Comparison of ENCODE assay signal across 26 cellular contexts in genomic region chr15:49075876-49076275, GRCh38. TPM values are rescaled to one million over a fixed set of nuclear protein-coding genes. Genes with fewer than 3 reads are reported as not detected.
DNase-seq lines count a peak whose midpoint lies in the region; ATAC-seq, FAIRE-seq and TF ChIP-seq lines count a peak whose summit lies in the region.
"Had no signal": no experiment of that assay in that cellular context is flagged by ENCODE, and none has a peak within 500 bp of the region (broad histone marks: within the 10 kb centered on the region; RNA-seq: fewer than 3 reads in every experiment).

No MANE protein-coding gene starts in this region.

- H3K27ac ChIP-seq in VCaP, result peak overlapping the region; percentile 81
- H3K27ac ChIP-seq in RWPE1, result no peak overlapping the region
- H3K27ac ChIP-seq: BLaER1 treated with 17β-estradiol and CSF1 and Interleukin-3, amounts not matched to agents 10 nM and 100 nM; body of pancreas; foreskin keratinocyte; heart right ventricle; Peyer's patch had no signal

- POLR2A ChIA-PET in RWPE1 (lab: Yijun Ruan, JAX; ENCODE audit: low non-redundant PET) (no interaction called here), GM10248 (lab: Yijun Ruan, JAX) (no interaction called here)

- TF ChIP-seq CTCF in AG10803 (conservative IDR thresholded peaks at IDR 0.05; ENCODE audit: low read length) (no peak), VCaP (conservative IDR thresholded peaks at IDR 0.05) (no peak), RWPE1 (conservative IDR thresholded peaks at IDR 0.05; ENCODE audit: low read depth) (no peak), GM10248 (IDR thresholded peaks at IDR 0.05; ENCODE audit: control extremely low read depth, extremely low read depth, low read depth, missing control alignments) (no peak)

- H3K4me3 ChIP-seq in AG10803 (ENCODE audit: low read length), result no peak overlapping the region
- H3K4me3 ChIP-seq: BLaER1 treated with 17β-estradiol and CSF1 and Interleukin-3, amounts not matched to agents 10 nM and 100 nM; body of pancreas; heart right ventricle; K562; Peyer's patch had no signal

- ATAC-seq in HG03108 (IDR thresholded peaks at IDR 0.05; ENCODE audit: unreplicated experiment), result no peak
- ATAC-seq: activated CD4-positive, alpha-beta T cell treated with anti-CD3 and anti-CD28 coated beads for 36 hours; activated naive CD8-positive, alpha-beta T cell treated with anti-CD3 and anti-CD28 coated beads, Interleukin-2, amount 50 U/mL, for 24 hours; body of pancreas; foreskin keratinocyte; HCT116; heart right ventricle; K562; left cardiac atrium had no signal

- CTCF ChIA-PET in RWPE1 (lab: Yijun Ruan, JAX) (no interaction called here), GM10248 (lab: Yijun Ruan, JAX) (interaction anchor here (1.6 kb wide), 1 partner anchor 10 kb away, joined by 4 read pairs; no protein-coding TSS in a partner anchor)

- DNase-seq in AG10803 (ENCODE audit: low read depth), result peak; percentile 18
- DNase-seq in MV-4-11 (lab: John Stamatoyannopoulos, UW), result peak; percentile 86
- peak; percentile 13 for DNase-seq in myocyte (ENCODE audit: low read depth)
- no peak for DNase-seq in HTR-8/SVneo (ENCODE audit: insufficient read length, low spot score)
- DNase-seq in RWPE1 (ENCODE audit: low spot score), result no peak
- DNase-seq in GM10248 (ENCODE audit: extremely low spot score), result no peak
- DNase-seq: activated CD4-positive, alpha-beta T cell treated with anti-CD3 and anti-CD28 coated beads for 36 hours; activated CD8-positive, alpha-beta memory T cell treated with anti-CD3 and anti-CD28 coated beads for 24 hours; activated gamma-delta T cell; activated naive CD8-positive, alpha-beta T cell treated with anti-CD3 and anti-CD28 coated beads, Interleukin-2, amount 50 U/mL, for 24 hours; activated T-cell treated with anti-CD3 and anti-CD28 coated beads, Interleukin-2, amount 50 U/mL, for 1 hour; body of pancreas; EL; foreskin keratinocyte; heart right ventricle; left cardiac atrium; NCI-H1105; NCI-H1930; NCI-H446; Peyer's patch; trophoblast cell had no signal

- no peak for FAIRE-seq in HTR-8/SVneo (lab: Jason Lieb, UNC)
- FAIRE-seq: K562 had no signal

RNA-seq across cellular contexts. Expression of gene SECISBP2L, which starts 29.6 kb away (rescaled TPM):
- 41.3 and 44.3 TPM in 2 replicates for total RNA-seq in myocyte
- polyA plus RNA-seq in myocyte (2012), result 14.3 TPM

Comparison
In these comparisons a context has a peak if more than half of its experiments do, and no peak if none do; other contexts are left out.
1. DNase-seq: peak in AG10803 (single experiment), MV-4-11 (single experiment) and myocyte (single experiment); none in HTR-8/SVneo (single experiment), RWPE1 (single experiment) and GM10248 (single experiment).